11 cellular contexts compared by ENCODE assay signal in genomic region chr7:65268782-65269149, GRCh38.
DNase-seq lines count a peak whose midpoint lies in the region; TF ChIP-seq lines count a peak whose summit lies in the region.
"Had no signal": no experiment of that assay in that cellular context is flagged by ENCODE, and none has a peak within 500 bp of the region (broad histone marks: within the 10 kb centered on the region; RNA-seq: fewer than 3 reads in every experiment).

No MANE protein-coding gene starts in this region.

- H3K27ac Mint-ChIP-seq in MCF 10A (ENCODE audit: low read depth, unreplicated experiment), result no peak overlapping the region
- H3K27ac Mint-ChIP-seq in activated CD4-positive, alpha-beta memory T cell treated with anti-CD3 and anti-CD28 coated beads for 36 hours, result no peak overlapping the region

- CTCF ChIA-PET in MCF 10A (lab: Yijun Ruan, JAX) (interaction anchor here (1.1 to 1.4 kb wide), 2 partner anchors 28 to 39 kb away, joined by 3 to 9 read pairs; no protein-coding TSS in a partner anchor), mammary epithelial cell (lab: Charles Lee; ENCODE audit: low non-redundant PET) (no interaction called here)
- CTCF ChIA-PET in activated CD4-positive, alpha-beta memory T cell treated with anti-CD3 and anti-CD28 coated beads for 36 hours (lab: Charles Lee), result no interaction called here

- DNase-seq in MCF 10A (ENCODE audit: unreplicated experiment) (no peak), mammary epithelial cell (no peak), GM03348 (ENCODE audit: low spot score) (no peak), NCI-H1417 treated with DMSO at 0.1 percent for 48 hours (lab: John Stamatoyannopoulos, UW) (no peak), putamen (ENCODE audit: low spot score) (no peak)
- DNase-seq in activated CD4-positive, alpha-beta memory T cell treated with anti-CD3 and anti-CD28 coated beads for 36 hours, result no peak
- DNase-seq: activated effector memory CD4-positive, alpha-beta T cell treated with Interleukin-2 at 50 U/mL for 16 hours had no signal

- no peaks in the 10 kb centered on the region for H4K20me1 ChIP-seq in mammary epithelial cell (ENCODE audit: insufficient read depth, low read length)

- H3K27ac ChIP-seq in mammary epithelial cell (ENCODE audit: insufficient read depth, low read depth, low read length), result no peak overlapping the region
- H3K27ac ChIP-seq in subcutaneous abdominal adipose tissue (ENCODE audit: low read depth, low read length), result no peak overlapping the region
- H3K27ac ChIP-seq: C4-2B, epithelial cell of prostate had no signal

- in situ Hi-C loops in mammary epithelial cell (cut with MboI; ENCODE audit: low sequenced_read_pairs in 2 of 2), result no loop called here

- H3K27me3 Mint-ChIP-seq in MCF 10A (ENCODE audit: insufficient read depth, unreplicated experiment), result no peaks in the 10 kb centered on the region
- peaks cover 31% of the 10 kb centered on the region for H3K27me3 Mint-ChIP-seq in activated CD4-positive, alpha-beta memory T cell treated with anti-CD3 and anti-CD28 coated beads for 36 hours

- dilution Hi-C loops in mammary epithelial cell (cut with HindIII; ENCODE audit: low sequenced_read_pairs), result no loop called here

- H3K9me3 ChIP-seq in mammary epithelial cell (replicated peaks; ENCODE audit: insufficient read depth, low read length), result no peaks in the 10 kb centered on the region
- H3K9me3 ChIP-seq in iPS-15b (ENCODE audit: control insufficient read depth, insufficient read depth, low read length), result no peaks in the 10 kb centered on the region
- H3K9me3 ChIP-seq in subcutaneous abdominal adipose tissue (ENCODE audit: control insufficient read depth in 5 of 5, low read length in 5 of 5), result no peaks in the 10 kb centered on the region

- H3K4me3 Mint-ChIP-seq in MCF 10A (ENCODE audit: unreplicated experiment), result peak overlapping the region; percentile 78
- H3K4me3 Mint-ChIP-seq in activated CD4-positive, alpha-beta memory T cell treated with anti-CD3 and anti-CD28 coated beads for 36 hours, result peak overlapping the region; percentile 71

- H3K4me2 ChIP-seq in mammary epithelial cell (ENCODE audit: insufficient read depth, low read depth, low read length), result no peak overlapping the region

- H3K4me1 ChIP-seq in mammary epithelial cell (ENCODE audit: insufficient read depth, low read length) (no peaks in the 10 kb centered on the region), iPS-15b (ENCODE audit: control insufficient read depth, insufficient read depth, low read length) (peaks cover 9% of the 10 kb centered on the region), subcutaneous abdominal adipose tissue (ENCODE audit: control insufficient read depth in 5 of 5, insufficient read depth in 5 of 5, low read length in 5 of 5) (peaks cover 0 to 12% (median 10%) of the 10 kb centered on the region in 5 donors)

- H3K36me3 Mint-ChIP-seq in MCF 10A (ENCODE audit: insufficient read depth, unreplicated experiment), result no peaks in the 10 kb centered on the region
- H3K36me3 Mint-ChIP-seq in activated CD4-positive, alpha-beta memory T cell treated with anti-CD3 and anti-CD28 coated beads for 36 hours, result no peaks in the 10 kb centered on the region

- WGBS in mammary epithelial cell (ENCODE audit: low coverage, missing lambda C conversion rate), result 50% methylated on average over 3 of the region's 3 CpGs

- no peaks in the 10 kb centered on the region for H3K4me1 Mint-ChIP-seq in MCF 10A (ENCODE audit: insufficient read depth, unreplicated experiment)
- peaks cover 10% of the 10 kb centered on the region for H3K4me1 Mint-ChIP-seq in activated CD4-positive, alpha-beta memory T cell treated with anti-CD3 and anti-CD28 coated beads for 36 hours (ENCODE audit: low read depth)

- H3K4me3 ChIP-seq in mammary epithelial cell (replicated peaks in 1 of 3; ENCODE audit: insufficient read depth in 1 of 3, low read depth in 2 of 3, low read length in 3 of 3), result peak overlapping the region in 1 of 3 experiments; percentile 38
- peak overlapping the region; percentile 98 for H3K4me3 ChIP-seq in iPS-15b (ENCODE audit: low read depth, low read length)
- peak overlapping the region in 4 of 5 donors; percentile 53 to 64 (median 56) for H3K4me3 ChIP-seq in subcutaneous abdominal adipose tissue (ENCODE audit: low read depth in 1 of 5, low read length in 5 of 5)

- H2AFZ ChIP-seq in mammary epithelial cell (ENCODE audit: low read depth, low read length), result no peak overlapping the region

- BruUV-seq in MCF 10A (replicated peaks; lab: Mats Ljungman, UMichigan) (no TSS peak), mammary epithelial cell (replicated peaks; lab: Mats Ljungman, UMichigan) (no TSS peak)

- POLR2A ChIA-PET in MCF 10A (lab: Yijun Ruan, JAX), result interaction anchor here (0.6 kb wide), 2 partner anchors 64 to 948 kb away, joined by 3 read pairs; no protein-coding TSS in a partner anchor
- POLR2A ChIA-PET in activated CD4-positive, alpha-beta memory T cell treated with anti-CD3 and anti-CD28 coated beads for 36 hours (lab: Charles Lee), result no interaction called here

- H3K9ac ChIP-seq in mammary epithelial cell (ENCODE audit: insufficient read depth, low read length), result no peak overlapping the region
- no peak overlapping the region for H3K9ac ChIP-seq in iPS-15b (ENCODE audit: low read depth, low read length)
- H3K9ac ChIP-seq in subcutaneous abdominal adipose tissue (ENCODE audit: low read length in 5 of 5), result no peak overlapping the region

- TF ChIP-seq CTCF in MCF 10A (IDR thresholded peaks at IDR 0.05; ENCODE audit: unreplicated experiment) (no peak), mammary epithelial cell (conservative IDR thresholded peaks at IDR 0.05 in 1 of 2, IDR thresholded peaks at IDR 0.05 in 1 of 2; ENCODE audit: extremely low read depth in 1 of 2, insufficient read depth in 1 of 2, low read depth in 1 of 2, low read length in 2 of 2) (no peak)

- H3K79me2 ChIP-seq in mammary epithelial cell (ENCODE audit: insufficient read depth, low read length), result no peaks in the 10 kb centered on the region

- H3K36me3 ChIP-seq in mammary epithelial cell (ENCODE audit: insufficient read depth, low read length), result no peaks in the 10 kb centered on the region
- no peaks in the 10 kb centered on the region for H3K36me3 ChIP-seq in iPS-15b (ENCODE audit: control insufficient read depth, insufficient read depth, low read length)
- no peaks in the 10 kb centered on the region for H3K36me3 ChIP-seq in subcutaneous abdominal adipose tissue (ENCODE audit: control insufficient read depth in 5 of 5, insufficient read depth in 5 of 5, low read length in 5 of 5)

- intact Hi-C loops in MCF 10A (cut with micrococcal nuclease) (no loop called here), mammary epithelial cell (cut with micrococcal nuclease) (no loop called here)
- intact Hi-C loops in activated CD4-positive, alpha-beta memory T cell treated with anti-CD3 and anti-CD28 coated beads for 36 hours (cut with micrococcal nuclease), result no loop called here

- no peaks in the 10 kb centered on the region for H3K9me3 Mint-ChIP-seq in MCF 10A (ENCODE audit: unreplicated experiment)
- H3K9me3 Mint-ChIP-seq in activated CD4-positive, alpha-beta memory T cell treated with anti-CD3 and anti-CD28 coated beads for 36 hours, result no peaks in the 10 kb centered on the region

- H3K27me3 ChIP-seq in mammary epithelial cell (ENCODE audit: insufficient read depth, low read length) (no peaks in the 10 kb centered on the region), iPS-15b (ENCODE audit: control insufficient read depth, insufficient read depth, low read length) (peaks cover 12% of the 10 kb centered on the region), subcutaneous abdominal adipose tissue (ENCODE audit: control insufficient read depth in 5 of 5, insufficient read depth in 4 of 5, low read length in 5 of 5) (peaks cover 8 to 16% (median 12%) of the 10 kb centered on the region in 5 donors)
